10 cellular contexts compared by ENCODE assay signal in the genomic region with DNA sequence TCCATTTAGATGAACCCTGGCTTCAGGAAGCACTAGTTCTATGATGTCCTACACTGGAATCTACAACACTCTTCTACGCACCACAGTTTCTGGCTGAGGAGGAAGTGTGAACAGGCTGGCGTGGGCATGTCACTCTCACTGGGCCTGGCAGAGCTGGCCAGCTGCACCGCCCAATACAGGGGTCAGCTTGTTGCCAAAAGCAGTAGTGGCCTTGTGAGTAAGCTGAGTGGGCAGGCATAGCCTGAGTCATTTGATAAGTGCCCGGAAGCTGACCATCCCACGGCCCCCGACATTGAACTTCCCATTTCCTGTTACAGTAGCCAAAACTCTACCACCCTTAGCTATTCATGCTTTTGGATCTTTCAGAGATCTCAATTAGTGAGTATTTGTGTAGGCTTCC.
A peak's percentile ranks its signal among the peaks of the same experiment; 100 is the strongest.
DNase-seq lines count a peak whose midpoint lies in the region; TF ChIP-seq lines count a peak whose summit lies in the region.
"Had no signal": no experiment of that assay in that cellular context is flagged by ENCODE, and none has a peak within 500 bp of the region (broad histone marks: within the 10 kb centered on the region; RNA-seq: fewer than 3 reads in every experiment).

No MANE protein-coding gene starts in this region.

- no peak overlapping the region for H3K23ac ChIP-seq in neuronal stem cell (ENCODE audit: low read depth, low read length, poor library complexity)

- WGBS in neuronal stem cell (ENCODE audit: extremely low coverage in 2 of 2, insufficient read length in 2 of 2, insufficient replicate concordance in 1 of 2), 2 donors, result no CpG with 5 or more reads among the region's 6 CpGs

- TF ChIP-seq CTCF in MCF 10A (IDR thresholded peaks at IDR 0.05; ENCODE audit: unreplicated experiment), result no peak

- no peak overlapping the region for H3K14ac ChIP-seq in neuronal stem cell (ENCODE audit: low read length)

- H3K4me3 Mint-ChIP-seq in MCF 10A (ENCODE audit: unreplicated experiment), result no peak overlapping the region
- H3K4me3 Mint-ChIP-seq in immature natural killer cell, result no peak overlapping the region

- H3K36me3 ChIP-seq in neuronal stem cell (replicated peaks in 1 of 2; ENCODE audit: control insufficient read depth in 2 of 2, insufficient read depth in 2 of 2, low read length in 2 of 2), result no peaks in the 10 kb centered on the region
- H3K36me3 ChIP-seq: SJSA1 had no signal

- H3K4me1 Mint-ChIP-seq in MCF 10A (ENCODE audit: insufficient read depth, unreplicated experiment) (no peaks in the 10 kb centered on the region), immature natural killer cell (no peaks in the 10 kb centered on the region)

- no peaks in the 10 kb centered on the region for H3K4me1 ChIP-seq in neuronal stem cell (ENCODE audit: control insufficient read depth in 2 of 2, insufficient read depth in 1 of 2, low read depth in 1 of 2, low read length in 2 of 2)

- H3K4me2 ChIP-seq in neuronal stem cell (ENCODE audit: insufficient read depth, low read length, poor library complexity, severe bottlenecking), result no peak overlapping the region

- H3K27ac ChIP-seq in substantia nigra (ENCODE audit: low read depth, low read length, poor library complexity, severe bottlenecking) (no peak overlapping the region), neuronal stem cell (replicated peaks; ENCODE audit: low read length) (no peak overlapping the region)
- H3K27ac ChIP-seq: SJSA1 had no signal

- peak overlapping the region; percentile 25 for H3K27ac Mint-ChIP-seq in MCF 10A (ENCODE audit: low read depth, unreplicated experiment)
- no peak overlapping the region for H3K27ac Mint-ChIP-seq in immature natural killer cell

- no TSS peak for BruUV-seq in MCF 10A (replicated peaks; lab: Mats Ljungman, UMichigan)

- no peak overlapping the region for H2BK15ac ChIP-seq in neuronal stem cell (ENCODE audit: low read length)

- H3K9me3 ChIP-seq in neuronal stem cell (replicated peaks in 1 of 2; ENCODE audit: control insufficient read depth in 2 of 2, insufficient read depth in 1 of 2, low read depth in 1 of 2, low read length in 2 of 2), result no peaks in the 10 kb centered on the region
- H3K9me3 ChIP-seq: SJSA1 had no signal

- H4K8ac ChIP-seq in neuronal stem cell (ENCODE audit: low read depth, low read length), result no peak overlapping the region

- H3K27me3 ChIP-seq in neuronal stem cell (ENCODE audit: control insufficient read depth in 3 of 3, insufficient read depth in 3 of 3, low read depth in 1 of 3, low read length in 3 of 3), result no peaks in the 10 kb centered on the region
- H3K27me3 ChIP-seq: SJSA1 had no signal

- H2AFZ ChIP-seq in neuronal stem cell (ENCODE audit: low read length), result no peak overlapping the region

- H2AK5ac ChIP-seq in neuronal stem cell (ENCODE audit: low read depth, low read length), result no peak overlapping the region

- CTCF ChIA-PET in MCF 10A (lab: Yijun Ruan, JAX), result interaction anchor here (0.6 kb wide), 1 partner anchor 171 kb away, joined by 3 read pairs; no protein-coding TSS in a partner anchor

- H3K27me3 Mint-ChIP-seq in MCF 10A (ENCODE audit: insufficient read depth, unreplicated experiment) (no peaks in the 10 kb centered on the region), immature natural killer cell (ENCODE audit: low read depth in 3 of 3) (peaks cover 1 to 4% (median 4%) of the 10 kb centered on the region in 3 donors)

- H3K4ac ChIP-seq in neuronal stem cell (ENCODE audit: low read length), result no peak overlapping the region

- H4K91ac ChIP-seq in neuronal stem cell (ENCODE audit: low read depth, low read length, poor library complexity), result no peak overlapping the region

- DNase-seq in LoVo (ENCODE audit: low spot score), result peak; percentile 9
- peak; percentile 43 for DNase-seq in MCF 10A (ENCODE audit: unreplicated experiment)
- peak; percentile 35 for DNase-seq in kidney glomerular epithelial cell (lab: John Stamatoyannopoulos, UW)
- DNase-seq in substantia nigra (lab: John Stamatoyannopoulos, UW), result peak in 25 of 49 donors; percentile 2 to 73 (median 27)
- no peak for DNase-seq in NCI-H524 treated with DMSO at 0.1 percent for 48 hours (lab: John Stamatoyannopoulos, UW)
- DNase-seq in neuronal stem cell (ENCODE audit: low spot score), result no peak
- DNase-seq in NCI-H1417 treated with DMSO at 0.1 percent for 48 hours (lab: John Stamatoyannopoulos, UW), result no peak
- DNase-seq in immature natural killer cell, result no peak
- DNase-seq: NCI-H1105 had no signal

- no peak overlapping the region for H2BK5ac ChIP-seq in neuronal stem cell (ENCODE audit: low read length)

- POLR2A ChIA-PET in MCF 10A (lab: Yijun Ruan, JAX), result interaction anchor here (0.7 to 1.3 kb wide), 2 partner anchors 11 to 248 kb away, joined by 3 read pairs; no protein-coding TSS in a partner anchor

- no peaks in the 10 kb centered on the region for H3K79me1 ChIP-seq in neuronal stem cell (ENCODE audit: low read depth, low read length)

- intact Hi-C loops in MCF 10A (cut with micrococcal nuclease), result loop anchor here (10.0 kb wide), 1 partner anchor 228 kb away; no protein-coding TSS in a partner anchor

- H2BK120ac ChIP-seq in neuronal stem cell (ENCODE audit: low read depth, low read length), result no peak overlapping the region

- H3K18ac ChIP-seq in neuronal stem cell (ENCODE audit: low read length), result no peak overlapping the region

- H3K9ac ChIP-seq in neuronal stem cell (ENCODE audit: low read depth, low read length, poor library complexity), result no peak overlapping the region

- H3K9me3 Mint-ChIP-seq in MCF 10A (ENCODE audit: unreplicated experiment) (no peaks in the 10 kb centered on the region), immature natural killer cell (peaks cover 0 to 2% (median 0%) of the 10 kb centered on the region in 6 donors)

- no peaks in the 10 kb centered on the region for H3K36me3 Mint-ChIP-seq in MCF 10A (ENCODE audit: insufficient read depth, unreplicated experiment)
- no peaks in the 10 kb centered on the region for H3K36me3 Mint-ChIP-seq in immature natural killer cell

- H3K4me3 ChIP-seq in neuronal stem cell (ENCODE audit: low read length in 2 of 2), result no peak overlapping the region
- H3K4me3 ChIP-seq: SJSA1 had no signal

- H2BK12ac ChIP-seq in neuronal stem cell (ENCODE audit: low read length), result no peak overlapping the region

Comparison
In these comparisons a context has a peak if more than half of its experiments do, and no peak if none do; other contexts are left out.
1. DNase-seq: peak in LoVo (single experiment), MCF 10A (single experiment), kidney glomerular epithelial cell (single experiment) and substantia nigra (25 of 49); none in NCI-H524 treated with DMSO at 0.1 percent for 48 hours (single experiment), neuronal stem cell (single experiment), NCI-H1417 treated with DMSO at 0.1 percent for 48 hours (single experiment) and immature natural killer cell (0 of 3).